ENCODE assay signal across 8 cellular contexts in the genomic region with DNA sequence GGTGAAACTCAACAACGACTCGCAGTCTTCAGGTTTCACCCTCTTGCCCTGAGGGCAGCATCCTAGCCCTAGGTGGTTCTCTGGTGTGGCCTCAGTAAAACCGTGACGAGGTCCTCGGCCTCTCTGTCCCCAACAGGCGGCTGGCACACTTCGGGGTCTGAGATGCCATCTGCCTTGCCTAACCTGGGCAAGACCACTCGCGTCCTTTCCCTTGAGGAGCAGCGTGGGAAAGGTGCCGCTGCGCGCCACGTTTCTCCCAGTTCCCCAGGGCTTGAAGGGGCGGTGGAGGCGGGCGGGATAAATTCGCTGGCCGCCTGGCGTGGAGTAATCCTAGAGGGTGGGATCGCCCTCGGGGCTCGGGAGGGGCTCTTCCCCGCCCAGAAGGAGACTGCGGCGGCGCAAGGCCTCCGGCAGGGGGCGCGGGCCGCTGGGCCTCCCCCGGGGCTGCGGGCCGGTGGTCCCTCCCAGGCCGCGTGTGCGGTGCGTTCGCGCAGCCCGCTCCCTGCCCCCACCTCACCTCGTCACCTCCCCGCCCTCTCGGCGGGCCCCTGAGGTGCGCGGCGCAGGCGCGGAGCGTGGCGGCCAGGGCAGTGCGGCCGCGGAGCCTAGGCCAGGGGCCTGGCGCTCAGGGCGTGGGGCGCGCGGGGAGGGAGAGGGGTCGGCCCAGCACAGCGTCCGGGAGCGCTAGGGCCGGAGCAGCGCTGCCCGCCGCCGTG. TPM values are rescaled to one million over a fixed set of nuclear protein-coding genes. Genes with fewer than 3 reads are reported as not detected.
A peak's percentile ranks its signal among the peaks of the same experiment; 100 is the strongest.
DNase-seq lines count a peak whose midpoint lies in the region; ATAC-seq and TF ChIP-seq lines count a peak whose summit lies in the region.

A gene with protein sequence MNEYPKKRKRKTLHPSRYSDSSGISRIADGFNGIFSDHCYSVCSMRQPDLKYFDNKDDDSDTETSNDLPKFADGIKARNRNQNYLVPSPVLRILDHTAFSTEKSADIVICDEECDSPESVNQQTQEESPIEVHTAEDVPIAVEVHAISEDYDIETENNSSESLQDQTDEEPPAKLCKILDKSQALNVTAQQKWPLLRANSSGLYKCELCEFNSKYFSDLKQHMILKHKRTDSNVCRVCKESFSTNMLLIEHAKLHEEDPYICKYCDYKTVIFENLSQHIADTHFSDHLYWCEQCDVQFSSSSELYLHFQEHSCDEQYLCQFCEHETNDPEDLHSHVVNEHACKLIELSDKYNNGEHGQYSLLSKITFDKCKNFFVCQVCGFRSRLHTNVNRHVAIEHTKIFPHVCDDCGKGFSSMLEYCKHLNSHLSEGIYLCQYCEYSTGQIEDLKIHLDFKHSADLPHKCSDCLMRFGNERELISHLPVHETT (plus strand): TSS at position 551 of the 716 bp plus-strand sequence. CDS start 5,263 bp downstream, outside the sequence.

- H3K36me3 Mint-ChIP-seq in activated naive CD4-positive, alpha-beta T cell treated with anti-CD3 and anti-CD28 coated beads, Interleukin-2, amount 50 U/mL, for 72 hours: peaks cover 11 to 18% of the 10 kb centered on the region in 2 donors

- no peak for DNase-seq in HFF-Myc (ENCODE audit: extremely low read depth, low read depth)
- DNase-seq in MV-4-11 (lab: John Stamatoyannopoulos, UW): peak; percentile 54
- DNase-seq in SKM-1 (lab: John Stamatoyannopoulos, UW; ENCODE audit: unreplicated experiment): peak; percentile 65
- DNase-seq in activated naive CD4-positive, alpha-beta T cell treated with anti-CD3 and anti-CD28 coated beads, Interleukin-2, amount 50 U/mL, for 72 hours (ENCODE audit: low spot score in 2 of 2): peak; percentile 82 to 86
- peak in 41 of 42 donors; percentile 39 to 89 (median 79) for DNase-seq in head of caudate nucleus
- DNase-seq in tibial artery: peak; percentile 75 to 87

- H3K4me1 ChIP-seq in parathyroid adenoma (no peaks in the 10 kb centered on the region), tibial artery (peaks cover 0 to 35% (median 26%) of the 10 kb centered on the region in 4 donors)

- H3K36me3 ChIP-seq in parathyroid adenoma (ENCODE audit: control insufficient read depth, insufficient read depth, low read length) (no peaks in the 10 kb centered on the region), tibial artery (peaks cover 0 to 4% (median 0%) of the 10 kb centered on the region in 3 donors)

- peak; percentile 76 for TF ChIP-seq POLR2A in GM10847 (IDR thresholded peaks at IDR 0.05; ENCODE audit: extremely low read depth, insufficient read length)

- H3K27ac ChIP-seq in parathyroid adenoma (peak within 1 kb of the TSS; percentile 95), tibial artery (peak within 1 kb of the TSS; percentile 99)

- H3K79me2 ChIP-seq in parathyroid adenoma: peaks cover 25% of the 10 kb centered on the region

- H3K27ac Mint-ChIP-seq in activated naive CD4-positive, alpha-beta T cell treated with anti-CD3 and anti-CD28 coated beads, Interleukin-2, amount 50 U/mL, for 72 hours: peak within 1 kb of the TSS; percentile 91 to 97

- no peaks in the 10 kb centered on the region for H3K9me3 ChIP-seq in parathyroid adenoma (ENCODE audit: control insufficient read depth, low read length)
- no peaks in the 10 kb centered on the region for H3K9me3 ChIP-seq in tibial artery

- H3K27me3 ChIP-seq in parathyroid adenoma (ENCODE audit: control insufficient read depth, insufficient read depth, low read length) (no peaks in the 10 kb centered on the region), tibial artery (no peaks in the 10 kb centered on the region)

- TF ChIP-seq CTCF in HFF-Myc (IDR thresholded peaks at IDR 0.05; ENCODE audit: low read depth, low read length, missing control alignments) (peak; percentile 65), parathyroid adenoma (IDR thresholded peaks at IDR 0.05) (peak; percentile 91), tibial artery (IDR thresholded peaks at IDR 0.05) (peak; percentile 88)

- peak within 1 kb of the TSS; percentile 91 for H3K9ac ChIP-seq in parathyroid adenoma

- intact Hi-C loops in head of caudate nucleus (cut with DNase I) (loop anchor here (2.0 to 10.0 kb wide), 3 partner anchors 174 to 252 kb away; a partner anchor contains a TSS), tibial artery (cut with DNase I; ENCODE audit: low total_unique reads) (loop anchor here (2.0 kb wide), 1 partner anchor 174 kb away; a partner anchor contains a TSS)

- peak within 1 kb of the TSS; percentile 99 for H2AFZ ChIP-seq in parathyroid adenoma

- peak within 1 kb of the TSS; percentile 72 for H3K4me2 ChIP-seq in parathyroid adenoma (ENCODE audit: low read length)

- no peaks in the 10 kb centered on the region for H3K9me3 Mint-ChIP-seq in activated naive CD4-positive, alpha-beta T cell treated with anti-CD3 and anti-CD28 coated beads, Interleukin-2, amount 50 U/mL, for 72 hours

- peak; percentile 84 to 90 for ATAC-seq in activated naive CD4-positive, alpha-beta T cell treated with anti-CD3 and anti-CD28 coated beads, Interleukin-2, amount 50 U/mL, for 72 hours

- H3K4me3 ChIP-seq in HFF-Myc (replicated peaks; ENCODE audit: low read depth, low read length) (peak within 1 kb of the TSS; percentile 60), parathyroid adenoma (ENCODE audit: low read depth, low read length) (peak within 1 kb of the TSS; percentile 78), tibial artery (peak within 1 kb of the TSS; percentile 88 to 91)

RNA-seq across cellular contexts. Expression of the gene that starts here (rescaled TPM):
- total RNA-seq in activated naive CD4-positive, alpha-beta T cell treated with anti-CD3 and anti-CD28 coated beads, Interleukin-2, amount 50 U/mL, for 72 hours: 10 to 100 TPM; 22.0 to 33.4 TPM
